In genomic region chr5:179267071-179267670, GRCh38 we compare ENCODE assay signal across 13 cellular contexts.
DNase-seq lines count a peak whose midpoint lies in the region; ATAC-seq and TF ChIP-seq lines count a peak whose summit lies in the region.
"Had no signal": no experiment of that assay in that cellular context is flagged by ENCODE, and none has a peak within 500 bp of the region (broad histone marks: within the 10 kb centered on the region; RNA-seq: fewer than 3 reads in every experiment).

No MANE protein-coding gene starts in this region.

- no peaks in the 10 kb centered on the region for H3K9me2 ChIP-seq in OCI-LY7 (ENCODE audit: insufficient read depth, low read length)

- no peak overlapping the region for H3K27ac ChIP-seq in WERI-Rb-1
- no peak overlapping the region for H3K27ac ChIP-seq in right cardiac atrium (ENCODE audit: low read length)
- H3K27ac ChIP-seq in skeletal muscle tissue (ENCODE audit: low read depth, low read length) = peak overlapping the region; percentile 23
- no peak overlapping the region for H3K27ac ChIP-seq in OCI-LY7 (ENCODE audit: low read depth, low read length, poor library complexity, severe bottlenecking)

- H3K36me3 ChIP-seq in WERI-Rb-1 (no peaks in the 10 kb centered on the region), skeletal muscle tissue (ENCODE audit: control insufficient read depth in 3 of 3, insufficient read depth in 3 of 3, low read length in 3 of 3) (no peaks in the 10 kb centered on the region), OCI-LY7 (ENCODE audit: insufficient read depth, low read length) (no peaks in the 10 kb centered on the region)

- intact Hi-C loops in right cardiac atrium (cut with DNase I) = loop anchor here in 1 of 4 donors (10.0 kb wide), 1 partner anchor 102 kb away; no protein-coding TSS in a partner anchor
- intact Hi-C loops in OCI-LY7 (cut with micrococcal nuclease; ENCODE audit: unreplicated experiment) = no loop called here

- H3K9me3 ChIP-seq in WERI-Rb-1 (ENCODE audit: severe bottlenecking) = no peaks in the 10 kb centered on the region
- H3K9me3 ChIP-seq in right cardiac atrium (ENCODE audit: control insufficient read depth, low read length) = no peaks in the 10 kb centered on the region
- H3K9me3 ChIP-seq in skeletal muscle tissue (ENCODE audit: control insufficient read depth in 3 of 3, low read length in 3 of 3) = no peaks in the 10 kb centered on the region
- no peaks in the 10 kb centered on the region for H3K9me3 ChIP-seq in OCI-LY7 (ENCODE audit: low read length)

- H3K79me2 ChIP-seq in OCI-LY7 (ENCODE audit: insufficient read depth, low read depth, low read length) = no peaks in the 10 kb centered on the region

- CTCF ChIA-PET in OCI-LY7 (lab: Charles Lee; ENCODE audit: unreplicated experiment) = no interaction called here

- H3K4me3 ChIP-seq in WERI-Rb-1 (ENCODE audit: low read depth, low read length) (no peak overlapping the region), right cardiac atrium (ENCODE audit: low read length) (no peak overlapping the region), skeletal muscle tissue (ENCODE audit: low read length in 3 of 3) (no peak overlapping the region), OCI-LY7 (ENCODE audit: low read depth, low read length, poor library complexity, severe bottlenecking) (no peak overlapping the region)

- WGBS in right cardiac atrium = 73% methylated on average over 17 of the region's 17 CpGs

- no peaks in the 10 kb centered on the region for H4K20me1 ChIP-seq in OCI-LY7 (ENCODE audit: insufficient read depth, low read length)

- H3K4me1 ChIP-seq in right cardiac atrium (ENCODE audit: control insufficient read depth, insufficient read depth, low read length) (peaks cover 2% of the 10 kb centered on the region), skeletal muscle tissue (ENCODE audit: control insufficient read depth in 3 of 3, insufficient read depth in 3 of 3, low read length in 3 of 3) (peaks cover 54 to 65% (median 58%) of the 10 kb centered on the region in 3 donors), OCI-LY7 (ENCODE audit: insufficient read depth, low read length, poor library complexity, severe bottlenecking) (no peaks in the 10 kb centered on the region)

- no peak overlapping the region for H3K4me2 ChIP-seq in OCI-LY7 (ENCODE audit: low read length)

- ATAC-seq in right cardiac atrium (no peak), HG02870 (IDR thresholded peaks at IDR 0.05; ENCODE audit: unreplicated experiment) (no peak), HG03565 (IDR thresholded peaks at IDR 0.05; ENCODE audit: unreplicated experiment) (no peak)
- ATAC-seq: sciatic nerve had no signal

- TF ChIP-seq CTCF in WERI-Rb-1 (IDR thresholded peaks at IDR 0.05; ENCODE audit: low read depth, low read length) = peak; percentile 51
- TF ChIP-seq CTCF in OCI-LY7 (conservative IDR thresholded peaks at IDR 0.05; ENCODE audit: low read length) = no peak

- H2AFZ ChIP-seq in OCI-LY7 (ENCODE audit: low read length) = no peak overlapping the region

- POLR2A ChIA-PET in OCI-LY7 (lab: Charles Lee) = no interaction called here

- H3K27me3 ChIP-seq in WERI-Rb-1 (ENCODE audit: insufficient read depth, low read depth, severe bottlenecking) (no peaks in the 10 kb centered on the region), right cardiac atrium (ENCODE audit: control insufficient read depth, insufficient read depth) (no peaks in the 10 kb centered on the region), skeletal muscle tissue (ENCODE audit: control insufficient read depth in 3 of 3, insufficient read depth in 3 of 3, low read length in 3 of 3) (no peaks in the 10 kb centered on the region)

- H3K9ac ChIP-seq in skeletal muscle tissue (ENCODE audit: low read depth in 1 of 3, low read length in 3 of 3) = peak overlapping the region in 1 of 3 donors; percentile 33

- BruUV-seq in OCI-LY7 (replicated peaks; lab: Mats Ljungman, UMichigan) = no TSS peak

- DNase-seq in EH (ENCODE audit: low read depth) (peak; percentile 44), WERI-Rb-1 (peak; percentile 18), right cardiac atrium (peak in 2 of 3 donors; percentile 63 to 79), OCI-LY7 (ENCODE audit: low spot score) (no peak), GOT3 (lab: John Stamatoyannopoulos, UW) (no peak)
- DNase-seq: COR-L47, hippocampal formation, KBM-7, NCI-H2081 had no signal

Comparison
In these comparisons a context has a peak if more than half of its experiments do, and no peak if none do; other contexts are left out.
1. DNase-seq: peak in EH (single experiment), WERI-Rb-1 (single experiment) and right cardiac atrium (2 of 3); none in OCI-LY7 (single experiment) and GOT3 (single experiment).